22 cellular contexts compared by ENCODE assay signal in the genomic region with DNA sequence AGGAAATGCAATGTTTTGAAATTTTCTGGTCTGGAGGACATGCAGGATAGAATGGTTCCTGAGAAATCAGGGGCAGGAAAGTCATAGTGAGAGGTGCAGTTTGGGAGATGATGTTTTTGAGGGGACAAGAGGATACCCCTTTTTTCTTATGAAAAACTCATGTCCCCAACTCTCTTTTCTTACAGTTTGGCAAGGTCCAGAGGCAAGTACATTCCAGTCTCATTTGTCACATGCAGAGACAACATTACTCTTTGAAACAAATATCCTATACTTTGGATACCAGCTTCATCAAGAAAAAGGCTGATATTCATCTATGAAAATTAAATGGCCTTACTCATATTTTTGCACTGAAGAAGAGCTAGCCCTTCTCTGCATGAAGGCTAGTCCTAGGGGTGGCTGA. TPM values are rescaled to one million over a fixed set of nuclear protein-coding genes. Genes with fewer than 3 reads are reported as not detected.
DNase-seq lines count a peak whose midpoint lies in the region; ATAC-seq, FAIRE-seq and TF ChIP-seq lines count a peak whose summit lies in the region.
"Had no signal": no experiment of that assay in that cellular context is flagged by ENCODE, and none has a peak within 500 bp of the region (broad histone marks: within the 10 kb centered on the region; RNA-seq: fewer than 3 reads in every experiment).

No MANE protein-coding gene starts in this region.

- no peaks in the 10 kb centered on the region for H3K9me3 ChIP-seq in osteoblast (ENCODE audit: low read depth, low read length)
- H3K9me3 ChIP-seq: Caco-2, SJSA1 had no signal

- no peak overlapping the region for H3K4me2 ChIP-seq in osteoblast (ENCODE audit: insufficient read depth, low read length)

- DNase-seq in GM03348 (ENCODE audit: low spot score), result peak; percentile 20
- peak; percentile 32 for DNase-seq in M059J (ENCODE audit: low read depth)
- peak; percentile 40 for DNase-seq in bronchial epithelial cell (ENCODE audit: low read depth)
- DNase-seq in osteoblast (ENCODE audit: insufficient read length, low spot score, missing footprints), result peak; percentile 82
- DNase-seq in foreskin fibroblast, result no peak
- no peak for DNase-seq in GM19238 (ENCODE audit: insufficient read length, low spot score)
- DNase-seq: Caco-2; CD4-positive, alpha-beta T cell; DMS153; GOT3; KBM-7; NCI-H1417 treated with DMSO at 0.1 percent for 48 hours; NCI-H2029; NCI-H2171; NCI-H526; SW 1271; T-helper 2 cell had no signal

- no peaks in the 10 kb centered on the region for H4K20me1 ChIP-seq in osteoblast (ENCODE audit: insufficient read depth, low read length)

- H3K36me3 ChIP-seq in bronchial epithelial cell (ENCODE audit: control insufficient read depth, insufficient read depth, low read length) (no peaks in the 10 kb centered on the region), osteoblast (ENCODE audit: insufficient read depth, low read length) (no peaks in the 10 kb centered on the region)
- H3K36me3 ChIP-seq: SJSA1 had no signal

- no peak overlapping the region for H3K27ac ChIP-seq in osteoblast (ENCODE audit: low read depth, low read length)
- H3K27ac ChIP-seq: SJSA1 had no signal

- ATAC-seq in HG03025 (IDR thresholded peaks at IDR 0.05; ENCODE audit: low FRiP score, unreplicated experiment) (no peak), HG03565 (IDR thresholded peaks at IDR 0.05; ENCODE audit: unreplicated experiment) (no peak)

- no peak overlapping the region for H2AFZ ChIP-seq in osteoblast (ENCODE audit: low read length)

- TF ChIP-seq CTCF in bronchial epithelial cell (IDR thresholded peaks at IDR 0.05; ENCODE audit: insufficient read depth, low read length, severe bottlenecking), result no peak
- no peak for TF ChIP-seq CTCF in osteoblast (IDR thresholded peaks at IDR 0.05; ENCODE audit: extremely low read depth, low read depth, low read length)
- TF ChIP-seq CTCF in foreskin fibroblast (IDR thresholded peaks at IDR 0.05; ENCODE audit: low read depth, low read length), result no peak

- H3K27me3 ChIP-seq in bronchial epithelial cell (ENCODE audit: control insufficient read depth, insufficient read depth, low read length) (no peaks in the 10 kb centered on the region), osteoblast (ENCODE audit: insufficient read depth, low read length) (no peaks in the 10 kb centered on the region)
- H3K27me3 ChIP-seq: SJSA1 had no signal

- H3K4me3 ChIP-seq in bronchial epithelial cell (ENCODE audit: low read depth, low read length) (no peak overlapping the region), osteoblast (ENCODE audit: insufficient read depth, low read length) (no peak overlapping the region), foreskin fibroblast (ENCODE audit: low read depth in 1 of 2, low read length in 2 of 2) (no peak overlapping the region)
- H3K4me3 ChIP-seq: SJSA1 had no signal

- H3K79me2 ChIP-seq in osteoblast (ENCODE audit: insufficient read depth, low read length), result no peaks in the 10 kb centered on the region

- FAIRE-seq in bronchial epithelial cell (lab: Jason Lieb, UNC), result no peak
- FAIRE-seq: GM12891 had no signal

- H3K4me1 ChIP-seq in osteoblast (ENCODE audit: insufficient read depth, low read length), result peaks cover 12% of the 10 kb centered on the region
- H3K4me1 ChIP-seq: Caco-2, SJSA1 had no signal

RNA-seq across cellular contexts. Expression of a gene that starts 48.2 kb away (rescaled TPM):
- not detected in 2 replicates for total RNA-seq in M059J (2014; rRNA removed; shearing (Covaris generic))
- not detected in 2 replicates for total RNA-seq in bronchial epithelial cell
- total RNA-seq in osteoblast, result not detected in 2 replicates
- total RNA-seq: Caco-2; CD4-positive, alpha-beta T cell; Daoy; SJSA1 had no signal

Comparison
In these comparisons a context has a peak if more than half of its experiments do, and no peak if none do; other contexts are left out.
1. DNase-seq: peak in GM03348 (single experiment), M059J (single experiment), bronchial epithelial cell (single experiment) and osteoblast (single experiment); none in foreskin fibroblast (0 of 2) and GM19238 (single experiment).